ENCODE assay signal across 8 cellular contexts in the genomic region with DNA sequence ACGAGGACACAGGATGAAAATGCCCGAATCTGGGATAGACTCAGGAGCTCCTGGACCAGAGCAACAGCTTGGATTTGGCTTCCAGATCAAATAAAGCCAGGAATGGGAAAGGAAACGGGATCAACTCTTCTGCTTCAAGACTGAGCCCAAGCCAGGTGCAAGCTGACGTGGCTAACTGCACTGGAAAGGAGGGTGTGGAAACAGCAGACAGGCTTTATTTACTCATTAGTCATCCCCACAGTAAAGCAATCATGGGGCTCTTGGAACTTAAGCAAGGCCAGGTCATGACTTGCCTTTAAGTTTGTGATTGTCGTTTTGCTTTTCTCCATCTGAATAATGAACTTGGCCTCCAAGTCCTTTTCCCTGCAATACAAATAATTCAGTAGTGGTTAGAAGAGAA. TPM values are rescaled to one million over a fixed set of nuclear protein-coding genes. Genes with fewer than 3 reads are reported as not detected.
A peak's percentile ranks its signal among the peaks of the same experiment; 100 is the strongest.
DNase-seq lines count a peak whose midpoint lies in the region; ATAC-seq and TF ChIP-seq lines count a peak whose summit lies in the region.

No MANE protein-coding gene starts in this region.

- no TSS peak for BruUV-seq in Panc1 (replicated peaks; lab: Mats Ljungman, UMichigan)

- H3K4me1 ChIP-seq in Panc1 (ENCODE audit: control insufficient read depth, insufficient read depth, low read length) = peaks cover 38% of the 10 kb centered on the region

- H3K4me3 ChIP-seq in Panc1 (ENCODE audit: low read depth in 2 of 2, low read length in 2 of 2) (peak overlapping the region in 1 of 2 experiments; percentile 32; a peak in 2 of 4 replicates), fibroblast of villous mesenchyme (ENCODE audit: low read depth, low read length) (no peak overlapping the region)

- H3K36me3 ChIP-seq in Panc1 (ENCODE audit: control insufficient read depth, insufficient read depth, low read length) = no peaks in the 10 kb centered on the region; the same call in 1 of the 2 replicates

- in situ Hi-C loops in Panc1 (cut with HindIII; ENCODE audit: low pct_unique_long_range_greater_than_20kb, low sequenced_read_pairs) = no loop called here

- TF ChIP-seq CTCF in Panc1 (IDR thresholded peaks at IDR 0.05) (no peak), fibroblast of villous mesenchyme (IDR thresholded peaks at IDR 0.05; ENCODE audit: insufficient read depth, low read depth, low read length) (no peak)

- H3K9me3 ChIP-seq in Panc1 (ENCODE audit: control insufficient read depth, insufficient read depth, low read depth, low read length) = no peaks in the 10 kb centered on the region

- ATAC-seq in Panc1 (peak; percentile 91), GM21381 (IDR thresholded peaks at IDR 0.05; ENCODE audit: unreplicated experiment) (no peak)

- POLR2A ChIA-PET in Panc1 (lab: Charles Lee) = no interaction called here

- CTCF ChIA-PET in Panc1 (lab: Charles Lee) = no interaction called here

- intact Hi-C loops in Panc1 (cut with micrococcal nuclease; ENCODE audit: unreplicated experiment) = no loop called here

- no peaks in the 10 kb centered on the region for H3K27me3 ChIP-seq in Panc1 (ENCODE audit: control insufficient read depth, insufficient read depth, low read length)

- DNase-seq in HS-5 (ENCODE audit: low read depth) (peak; percentile 75), Panc1 (ENCODE audit: low read depth, low spot score) (peak; percentile 89), fibroblast of villous mesenchyme (ENCODE audit: low read depth) (peak; percentile 98), stromal cell of bone marrow (ENCODE audit: low read depth) (peak; percentile 72), T-helper 9 cell (no peak), HUDEP-2 (lab: John Stamatoyannopoulos, UW; ENCODE audit: unreplicated experiment in 76 of 76) (no peak)
- DNase-seq in stimulated activated CD4-positive, alpha-beta T cell treated with anti-CD3 and anti-CD28 coated beads, Interleukin-4, amount 100 ng/mL, for 4 hours = no peak

- H3K27ac ChIP-seq in Panc1 (ENCODE audit: low read length) = peak overlapping the region; percentile 78

RNA-seq across cellular contexts. Expression of a gene that starts 45.2 kb away (rescaled TPM):
- 16.6 TPM for total RNA-seq in Panc1 (2021; ENCODE audit: unreplicated experiment)
- 10.2 TPM for polyA plus RNA-seq in Panc1 (2012; ENCODE audit: insufficient read length)
- 11.0 and 13.4 TPM in 2 replicates for total RNA-seq in fibroblast of villous mesenchyme

Comparison
In these comparisons a context has a peak if more than half of its experiments do, and no peak if none do; other contexts are left out.
1. DNase-seq: peak in HS-5 (single experiment), Panc1 (single experiment), fibroblast of villous mesenchyme (single experiment) and stromal cell of bone marrow (single experiment); none in T-helper 9 cell (single experiment), stimulated activated CD4-positive, alpha-beta T cell treated with anti-CD3 and anti-CD28 coated beads, Interleukin-4, amount 100 ng/mL, for 4 hours (0 of 2) and HUDEP-2 (0 of 76).